Comparison of ENCODE assay signal across 10 cellular contexts in the genomic region with DNA sequence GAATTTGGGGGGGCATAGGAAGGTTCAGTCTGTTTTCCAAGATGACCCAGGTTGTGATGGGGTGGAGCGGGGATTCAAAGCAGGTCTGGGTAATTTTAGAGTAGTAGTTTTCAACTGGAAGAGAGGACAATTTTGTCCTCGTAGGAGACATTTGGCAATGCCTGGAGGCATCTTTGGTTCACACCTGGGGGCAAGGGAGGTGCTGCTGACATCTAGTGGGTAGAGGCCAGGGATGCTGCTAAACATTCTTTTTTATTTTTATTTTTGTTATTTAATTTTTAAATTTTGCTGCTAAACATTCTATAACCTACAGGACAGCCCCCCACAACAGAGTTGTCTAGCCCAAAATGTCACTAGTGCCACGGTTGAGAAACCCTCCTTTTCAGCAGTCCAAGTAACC. TPM values are rescaled to one million over a fixed set of nuclear protein-coding genes. Genes with fewer than 3 reads are reported as not detected.
DNase-seq lines count a peak whose midpoint lies in the region; ATAC-seq and TF ChIP-seq lines count a peak whose summit lies in the region.
"Had no signal": no experiment of that assay in that cellular context is flagged by ENCODE, and none has a peak within 500 bp of the region (broad histone marks: within the 10 kb centered on the region; RNA-seq: fewer than 3 reads in every experiment).

No MANE protein-coding gene starts in this region.

- ATAC-seq in activated T-cell treated with anti-CD3 and anti-CD28 coated beads, Interleukin-2, amount 50 U/mL, for 72 hours (replicated peaks in 1 of 2), result no peak
- no peak for ATAC-seq in GM19467 (IDR thresholded peaks at IDR 0.05; ENCODE audit: unreplicated experiment)
- ATAC-seq in GM18868 (IDR thresholded peaks at IDR 0.05; ENCODE audit: unreplicated experiment), result no peak

- H3K27me3 ChIP-seq in subcutaneous abdominal adipose tissue (ENCODE audit: control insufficient read depth in 5 of 5, insufficient read depth in 4 of 5, low read length in 5 of 5), result peaks cover 0 to 17% (median 0%) of the 10 kb centered on the region in 5 donors

- H3K27ac Mint-ChIP-seq in activated T-cell treated with anti-CD3 and anti-CD28 coated beads, Interleukin-2, amount 50 U/mL, for 72 hours, result peak overlapping the region; percentile 96
- H3K27ac Mint-ChIP-seq in T-helper 2 cell treated with Interferon-gamma antibody and Interleukin-4, amounts not matched to agents 5 μg/mL and 100 μg/mL, for 36 hours, result no peak overlapping the region

- H3K4me3 Mint-ChIP-seq in activated T-cell treated with anti-CD3 and anti-CD28 coated beads, Interleukin-2, amount 50 U/mL, for 72 hours, result peak overlapping the region; percentile 73 to 97
- peak overlapping the region; percentile 87 for H3K4me3 Mint-ChIP-seq in T-helper 2 cell treated with Interferon-gamma antibody and Interleukin-4, amounts not matched to agents 5 μg/mL and 100 μg/mL, for 36 hours

- peak overlapping the region in 1 of 5 donors; percentile 91 for H3K9ac ChIP-seq in subcutaneous abdominal adipose tissue (ENCODE audit: low read length in 5 of 5)

- H3K36me3 ChIP-seq in subcutaneous abdominal adipose tissue (ENCODE audit: control insufficient read depth in 5 of 5, insufficient read depth in 5 of 5, low read length in 5 of 5), result no peaks in the 10 kb centered on the region

- H3K4me3 ChIP-seq in fibroblast of pulmonary artery (replicated peaks; ENCODE audit: low read depth, low read length) (peak overlapping the region; percentile 71), subcutaneous abdominal adipose tissue (ENCODE audit: low read depth in 1 of 5, low read length in 5 of 5) (peak overlapping the region in 4 of 5 donors; percentile 69 to 91 (median 86))

- H3K9me3 ChIP-seq in subcutaneous abdominal adipose tissue (ENCODE audit: control insufficient read depth in 5 of 5, low read length in 5 of 5), result no peaks in the 10 kb centered on the region

- H3K9me3 Mint-ChIP-seq in activated T-cell treated with anti-CD3 and anti-CD28 coated beads, Interleukin-2, amount 50 U/mL, for 72 hours, result no peaks in the 10 kb centered on the region
- H3K9me3 Mint-ChIP-seq in T-helper 2 cell treated with Interferon-gamma antibody and Interleukin-4, amounts not matched to agents 5 μg/mL and 100 μg/mL, for 36 hours, result no peaks in the 10 kb centered on the region

- H3K36me3 Mint-ChIP-seq in activated T-cell treated with anti-CD3 and anti-CD28 coated beads, Interleukin-2, amount 50 U/mL, for 72 hours (ENCODE audit: insufficient read depth in 2 of 2), result peaks cover 19 to 27% of the 10 kb centered on the region in 2 donors
- peaks cover 4% of the 10 kb centered on the region for H3K36me3 Mint-ChIP-seq in T-helper 2 cell treated with Interferon-gamma antibody and Interleukin-4, amounts not matched to agents 5 μg/mL and 100 μg/mL, for 36 hours (ENCODE audit: low read depth)

- H3K4me1 Mint-ChIP-seq in activated T-cell treated with anti-CD3 and anti-CD28 coated beads, Interleukin-2, amount 50 U/mL, for 72 hours (ENCODE audit: low read depth), result peaks cover 70% of the 10 kb centered on the region
- H3K4me1 Mint-ChIP-seq in T-helper 2 cell treated with Interferon-gamma antibody and Interleukin-4, amounts not matched to agents 5 μg/mL and 100 μg/mL, for 36 hours (ENCODE audit: low read depth), result peaks cover 28% of the 10 kb centered on the region

- no peak for TF ChIP-seq CTCF in fibroblast of pulmonary artery (IDR thresholded peaks at IDR 0.05; ENCODE audit: low read length, missing control alignments)

- DNase-seq in activated T-cell treated with anti-CD3 and anti-CD28 coated beads, Interleukin-2, amount 50 U/mL, for 72 hours, result peak in 1 of 2 donors; percentile 10
- DNase-seq in activated T-cell treated with anti-CD3 and anti-CD28 coated beads for 4 hours, result no peak
- DNase-seq in T-helper 2 cell treated with Interferon-gamma antibody and Interleukin-4, amounts not matched to agents 5 μg/mL and 100 μg/mL, for 36 hours (ENCODE audit: low spot score), result no peak
- no peak for DNase-seq in fibroblast of pulmonary artery (ENCODE audit: low read depth)
- no peak for DNase-seq in NCI-H146 (lab: John Stamatoyannopoulos, UW)
- DNase-seq: DMS79, kidney glomerular epithelial cell had no signal

- H3K27me3 Mint-ChIP-seq in activated T-cell treated with anti-CD3 and anti-CD28 coated beads, Interleukin-2, amount 50 U/mL, for 72 hours (ENCODE audit: low read depth), result peaks cover 41% of the 10 kb centered on the region
- no peaks in the 10 kb centered on the region for H3K27me3 Mint-ChIP-seq in T-helper 2 cell treated with Interferon-gamma antibody and Interleukin-4, amounts not matched to agents 5 μg/mL and 100 μg/mL, for 36 hours (ENCODE audit: low read depth)

- H3K27ac ChIP-seq in subcutaneous abdominal adipose tissue (ENCODE audit: low read depth, low read length), result peak overlapping the region; percentile 94

- H3K4me1 ChIP-seq in subcutaneous abdominal adipose tissue (ENCODE audit: control insufficient read depth in 5 of 5, insufficient read depth in 5 of 5, low read length in 5 of 5), result peaks cover 0 to 51% (median 37%) of the 10 kb centered on the region in 5 donors

RNA-seq across cellular contexts. Expression of gene RAB9A, which starts 1.9 kb away (rescaled TPM):
- 10 to 100 TPM; 56.0 to 71.6 TPM for total RNA-seq in activated T-cell treated with anti-CD3 and anti-CD28 coated beads, Interleukin-2, amount 50 U/mL, for 72 hours

RNA-seq across cellular contexts. Expression of gene TCEANC, which starts 37.9 kb away (rescaled TPM):
- 1 to 10 TPM; 4.4 to 4.6 TPM for total RNA-seq in activated T-cell treated with anti-CD3 and anti-CD28 coated beads, Interleukin-2, amount 50 U/mL, for 72 hours

RNA-seq across cellular contexts. Expression of gene TRAPPC2, which starts 43.6 kb away (rescaled TPM):
- 10 to 100 TPM; 21.8 to 26.2 TPM for total RNA-seq in activated T-cell treated with anti-CD3 and anti-CD28 coated beads, Interleukin-2, amount 50 U/mL, for 72 hours

RNA-seq across cellular contexts. Expression of gene OFD1, which starts 43.7 kb away (rescaled TPM):
- 10 to 100 TPM; 63.7 to 66.7 TPM for total RNA-seq in activated T-cell treated with anti-CD3 and anti-CD28 coated beads, Interleukin-2, amount 50 U/mL, for 72 hours
